Comparison of ENCODE assay signal across 9 cellular contexts in genomic region chr19:43618921-43619261, GRCh38. TPM values are rescaled to one million over a fixed set of nuclear protein-coding genes. Genes with fewer than 3 reads are reported as not detected.
DNase-seq lines count a peak whose midpoint lies in the region; ATAC-seq, FAIRE-seq and TF ChIP-seq lines count a peak whose summit lies in the region.
"Had no signal": no experiment of that assay in that cellular context is flagged by ENCODE, and none has a peak within 500 bp of the region (broad histone marks: within the 10 kb centered on the region; RNA-seq: fewer than 3 reads in every experiment).

No MANE protein-coding gene starts in this region.

- no peaks in the 10 kb centered on the region for H3K9me3 ChIP-seq in pancreas

- H3K27me3 Mint-ChIP-seq in activated T-cell treated with anti-CD3 and anti-CD28 coated beads, Interleukin-2, amount 50 U/mL, for 24 hours = no peaks in the 10 kb centered on the region

- H3K4me3 ChIP-seq in pancreas = peak overlapping the region; percentile 69 to 80 (median 70)

- peaks cover 24% of the 10 kb centered on the region for H3K36me3 Mint-ChIP-seq in activated T-cell treated with anti-CD3 and anti-CD28 coated beads, Interleukin-2, amount 50 U/mL, for 24 hours (ENCODE audit: low read depth)

- peaks cover 28% of the 10 kb centered on the region for H3K4me1 Mint-ChIP-seq in activated T-cell treated with anti-CD3 and anti-CD28 coated beads, Interleukin-2, amount 50 U/mL, for 24 hours (ENCODE audit: low read depth)

- H3K27ac ChIP-seq in 22Rv1 (peak overlapping the region; percentile 100), foreskin keratinocyte (peak overlapping the region; percentile 6), pancreas (peak overlapping the region; percentile 90 to 94 (median 91))

- ATAC-seq in GM18502 (IDR thresholded peaks at IDR 0.05; ENCODE audit: poor library complexity, unreplicated experiment) (peak; percentile 34), HG03039 (IDR thresholded peaks at IDR 0.05; ENCODE audit: unreplicated experiment) (peak; percentile 12), foreskin keratinocyte (no peak), pancreas (peak; percentile 7 to 34 (median 26))

- H3K4me3 Mint-ChIP-seq in activated T-cell treated with anti-CD3 and anti-CD28 coated beads, Interleukin-2, amount 50 U/mL, for 24 hours = peak overlapping the region; percentile 93

- DNase-seq in NCI-H446 (lab: John Stamatoyannopoulos, UW) (peak; percentile 73 to 74), foreskin keratinocyte (no peak), pancreas (peak in 2 of 6 donors; percentile 13 to 30), HPDE6-E6E7 (ENCODE audit: extremely low spot score) (no peak)
- no peak for DNase-seq in activated T-cell treated with anti-CD3 and anti-CD28 coated beads, Interleukin-2, amount 50 U/mL, for 24 hours

- H3K9me3 Mint-ChIP-seq in activated T-cell treated with anti-CD3 and anti-CD28 coated beads, Interleukin-2, amount 50 U/mL, for 24 hours = no peaks in the 10 kb centered on the region

- H3K27me3 ChIP-seq in foreskin keratinocyte (no peaks in the 10 kb centered on the region), pancreas (no peaks in the 10 kb centered on the region)

- WGBS in pancreas, 2 donors = 1% methylated on average over 14 of the region's 14 CpGs

- no peak for FAIRE-seq in pancreas (lab: Jason Lieb, UNC)
- FAIRE-seq: islet of Langerhans had no signal

- no peaks in the 10 kb centered on the region for H3K36me3 ChIP-seq in pancreas

- peak overlapping the region; percentile 100 for H3K27ac Mint-ChIP-seq in activated T-cell treated with anti-CD3 and anti-CD28 coated beads, Interleukin-2, amount 50 U/mL, for 24 hours

- TF ChIP-seq CTCF in 22Rv1 (IDR thresholded peaks at IDR 0.05) = no peak
- no peak for TF ChIP-seq CTCF in foreskin keratinocyte (conservative IDR thresholded peaks at IDR 0.05)
- no peak for TF ChIP-seq CTCF in pancreas (IDR thresholded peaks at IDR 0.05)

- H3K4me1 ChIP-seq in foreskin keratinocyte = no peaks in the 10 kb centered on the region
- peaks cover 0 to 7% (median 0%) of the 10 kb centered on the region in 3 donors for H3K4me1 ChIP-seq in pancreas

- intact Hi-C loops in pancreas (cut with DNase I) = no loop called here

RNA-seq across cellular contexts. Expression of gene ZNF428, which starts 0.5 kb away (rescaled TPM):
- 21.5 and 25.8 TPM in 2 replicates for total RNA-seq in foreskin keratinocyte
- polyA plus RNA-seq in foreskin keratinocyte = 35.3 and 40.7 TPM in 2 replicates
- 10 to 100 TPM; 12.0 to 23.7 (median 17.4) TPM for total RNA-seq in pancreas
- 10 to 100 TPM; 35.9 to 55.0 TPM for polyA plus RNA-seq in pancreas

RNA-seq across cellular contexts. Expression of gene SRRM5, which starts 7.0 kb away (rescaled TPM):
- 0.04 and 0.14 TPM in 2 replicates for total RNA-seq in foreskin keratinocyte
- polyA plus RNA-seq in foreskin keratinocyte = 0.03 and 0.07 TPM in 2 replicates
- total RNA-seq in pancreas = under 1 TPM in 4 of 6 donors, not detected in 2; 0.06 to 0.28 (median 0.22) TPM
- polyA plus RNA-seq in pancreas = 1 to 10 TPM in 1 of 2 donors, under 1 TPM in 1; 0.87 to 1.3 TPM

RNA-seq across cellular contexts. Expression of gene CADM4, which starts 20.8 kb away (rescaled TPM):
- total RNA-seq in foreskin keratinocyte (5.4 and 6.9 TPM in 2 replicates), pancreas (10 to 100 TPM in 2 of 6 donors, 1 to 10 TPM in 4; 5.9 to 11.3 (median 7.5) TPM)
- polyA plus RNA-seq in foreskin keratinocyte (6.7 and 7.9 TPM in 2 replicates), pancreas (10 to 100 TPM in 1 of 2 donors, 1 to 10 TPM in 1; 9.8 to 10.5 TPM)

RNA-seq across cellular contexts. Expression of gene ZNF576, which starts 22.5 kb away (rescaled TPM):
- total RNA-seq in foreskin keratinocyte (12.0 and 12.8 TPM in 2 replicates), pancreas (1 to 10 TPM; 5.2 to 8.6 (median 6.2) TPM)
- polyA plus RNA-seq in foreskin keratinocyte (18.2 and 18.8 TPM in 2 replicates), pancreas (1 to 10 TPM; 7.5 to 8.4 TPM)

RNA-seq across cellular contexts. Expression of gene IRGQ, which starts 23.0 kb away (rescaled TPM):
- total RNA-seq in foreskin keratinocyte (14.8 and 15.8 TPM in 2 replicates), pancreas (10 to 100 TPM in 3 of 6 donors, 1 to 10 TPM in 3; 8.2 to 14.7 (median 11.0) TPM)
- polyA plus RNA-seq in foreskin keratinocyte (7.1 and 8.0 TPM in 2 replicates), pancreas (1 to 10 TPM; 4.3 to 6.1 TPM)

Comparison
In these comparisons a context has a peak if more than half of its experiments do, and no peak if none do; other contexts are left out.
1. H3K27ac ChIP-seq: peak in every context shown above with its lines; median percentile 100 in 22Rv1; 91 in pancreas; 6 in foreskin keratinocyte.
2. DNase-seq: peak in NCI-H446 (2 of 2); none in activated T-cell treated with anti-CD3 and anti-CD28 coated beads, Interleukin-2, amount 50 U/mL, for 24 hours (single experiment), foreskin keratinocyte (0 of 2) and HPDE6-E6E7 (single experiment).